ENCODE assay signal across 21 cellular contexts in genomic region chr22:47588583-47588970, GRCh38.
DNase-seq lines count a peak whose midpoint lies in the region; ATAC-seq, FAIRE-seq and TF ChIP-seq lines count a peak whose summit lies in the region.
"Had no signal": no experiment of that assay in that cellular context is flagged by ENCODE, and none has a peak within 500 bp of the region (broad histone marks: within the 10 kb centered on the region; RNA-seq: fewer than 3 reads in every experiment).

No MANE protein-coding gene starts in this region.

- DNase-seq in MCF 10A (ENCODE audit: unreplicated experiment) (no peak), mammary epithelial cell (no peak), chondrocyte (ENCODE audit: low spot score) (peak; percentile 30), sigmoid colon (peak; percentile 15), urothelium cell line (ENCODE audit: low spot score) (no peak), SIG-M5 (lab: John Stamatoyannopoulos, UW) (no peak), inferior parietal cortex (ENCODE audit: extremely low spot score) (no peak)
- DNase-seq in activated CD8-positive, alpha-beta T cell treated with anti-CD3 and anti-CD28 coated beads, Interleukin-2, amount 10 ng/mL, durations not matched to agents 7 days and 5 days: no peak
- DNase-seq: 8988T, DMS153, Kasumi-1, MV-4-11, NCI-H1105, NCI-H1694, NCI-H2029 treated with DMSO at 0.1 percent for 48 hours, NCI-H526 treated with DMSO at 0.1 percent for 48 hours, SHP77 treated with DMSO at 0.1 percent for 48 hours had no signal

- no peak for TF ChIP-seq EP300 in sigmoid colon (IDR thresholded peaks at IDR 0.05)

- TF ChIP-seq CTCF in MCF 10A (IDR thresholded peaks at IDR 0.05; ENCODE audit: unreplicated experiment) (no peak), mammary epithelial cell (conservative IDR thresholded peaks at IDR 0.05 in 1 of 2, IDR thresholded peaks at IDR 0.05 in 1 of 2; ENCODE audit: extremely low read depth in 1 of 2, insufficient read depth in 1 of 2, low read depth in 1 of 2, low read length in 2 of 2) (no peak), chondrocyte (IDR thresholded peaks at IDR 0.05) (no peak), sigmoid colon (IDR thresholded peaks at IDR 0.05) (no peak)

- BruUV-seq in MCF 10A (replicated peaks; lab: Mats Ljungman, UMichigan): no TSS peak
- no TSS peak for BruUV-seq in mammary epithelial cell (replicated peaks; lab: Mats Ljungman, UMichigan)

- intact Hi-C loops in MCF 10A (cut with micrococcal nuclease) (loop anchor here (5.0 kb wide), 3 partner anchors 376 to 791 kb away; no protein-coding TSS in a partner anchor), mammary epithelial cell (cut with micrococcal nuclease) (no loop called here), sigmoid colon (cut with DNase I) (loop anchor here (10.0 kb wide), 1 partner anchor 64 kb away; no protein-coding TSS in a partner anchor)

- H3K27ac Mint-ChIP-seq in MCF 10A (ENCODE audit: low read depth, unreplicated experiment) (peak overlapping the region; percentile 46), chondrocyte (ENCODE audit: unreplicated experiment) (no peak overlapping the region)
- H3K27ac Mint-ChIP-seq in activated CD8-positive, alpha-beta T cell treated with anti-CD3 and anti-CD28 coated beads, Interleukin-2, amount 10 ng/mL, durations not matched to agents 7 days and 5 days: no peak overlapping the region

- no peak overlapping the region for H3K4me3 Mint-ChIP-seq in MCF 10A (ENCODE audit: unreplicated experiment)
- H3K4me3 Mint-ChIP-seq in chondrocyte (ENCODE audit: unreplicated experiment): no peak overlapping the region
- no peak overlapping the region for H3K4me3 Mint-ChIP-seq in activated CD8-positive, alpha-beta T cell treated with anti-CD3 and anti-CD28 coated beads, Interleukin-2, amount 10 ng/mL, durations not matched to agents 7 days and 5 days

- FAIRE-seq in urothelium cell line (lab: Jason Lieb, UNC): peak; percentile 5
- FAIRE-seq: GM19239, HepG2 had no signal

- H3K36me3 Mint-ChIP-seq in MCF 10A (ENCODE audit: insufficient read depth, unreplicated experiment) (peaks cover 5% of the 10 kb centered on the region), chondrocyte (ENCODE audit: low read depth) (no peaks in the 10 kb centered on the region)
- H3K36me3 Mint-ChIP-seq in activated CD8-positive, alpha-beta T cell treated with anti-CD3 and anti-CD28 coated beads, Interleukin-2, amount 10 ng/mL, durations not matched to agents 7 days and 5 days (ENCODE audit: low read depth): no peaks in the 10 kb centered on the region

- 58% methylated on average over 7 of the region's 7 CpGs for whole genome bisulfite sequencing in mammary epithelial cell (ENCODE audit: low coverage, missing lambda C conversion rate)
- 69 to 83% methylated on average over 7 of the region's 7 CpGs for WGBS in sigmoid colon, 2 donors

- H3K36me3 ChIP-seq in mammary epithelial cell (ENCODE audit: insufficient read depth, low read length) (no peaks in the 10 kb centered on the region), sigmoid colon (no peaks in the 10 kb centered on the region)

- POLR2A ChIA-PET in MCF 10A (lab: Yijun Ruan, JAX): no interaction called here
- POLR2A ChIA-PET in activated CD8-positive, alpha-beta T cell treated with anti-CD3 and anti-CD28 coated beads, Interleukin-2, amount 10 ng/mL, durations not matched to agents 7 days and 5 days (lab: Charles Lee): no interaction called here

- H3K27me3 Mint-ChIP-seq in MCF 10A (ENCODE audit: insufficient read depth, unreplicated experiment) (no peaks in the 10 kb centered on the region), chondrocyte (ENCODE audit: low read depth) (no peaks in the 10 kb centered on the region)
- no peaks in the 10 kb centered on the region for H3K27me3 Mint-ChIP-seq in activated CD8-positive, alpha-beta T cell treated with anti-CD3 and anti-CD28 coated beads, Interleukin-2, amount 10 ng/mL, durations not matched to agents 7 days and 5 days (ENCODE audit: low read depth)

- H3K4me1 ChIP-seq in mammary epithelial cell (ENCODE audit: insufficient read depth, low read length): no peaks in the 10 kb centered on the region
- no peaks in the 10 kb centered on the region for H3K4me1 ChIP-seq in sigmoid colon

- H3K4me1 Mint-ChIP-seq in MCF 10A (ENCODE audit: insufficient read depth, unreplicated experiment): peaks cover 7% of the 10 kb centered on the region
- no peaks in the 10 kb centered on the region for H3K4me1 Mint-ChIP-seq in chondrocyte (ENCODE audit: low read depth)
- H3K4me1 Mint-ChIP-seq in activated CD8-positive, alpha-beta T cell treated with anti-CD3 and anti-CD28 coated beads, Interleukin-2, amount 10 ng/mL, durations not matched to agents 7 days and 5 days (ENCODE audit: low read depth): no peaks in the 10 kb centered on the region

- no peak overlapping the region for H3K9ac ChIP-seq in mammary epithelial cell (ENCODE audit: insufficient read depth, low read length)

- no peak for TF ChIP-seq POLR2A in sigmoid colon (IDR thresholded peaks at IDR 0.05)

- H3K4me2 ChIP-seq in mammary epithelial cell (ENCODE audit: insufficient read depth, low read depth, low read length): no peak overlapping the region

- no peaks in the 10 kb centered on the region for H3K9me3 Mint-ChIP-seq in MCF 10A (ENCODE audit: unreplicated experiment)
- H3K9me3 Mint-ChIP-seq in chondrocyte (ENCODE audit: low read depth): peaks cover 38% of the 10 kb centered on the region
- no peaks in the 10 kb centered on the region for H3K9me3 Mint-ChIP-seq in activated CD8-positive, alpha-beta T cell treated with anti-CD3 and anti-CD28 coated beads, Interleukin-2, amount 10 ng/mL, durations not matched to agents 7 days and 5 days (ENCODE audit: insufficient read depth)

- no peak overlapping the region for H2AFZ ChIP-seq in mammary epithelial cell (ENCODE audit: low read depth, low read length)

- H3K27me3 ChIP-seq in mammary epithelial cell (ENCODE audit: insufficient read depth, low read length) (no peaks in the 10 kb centered on the region), sigmoid colon (no peaks in the 10 kb centered on the region)

- in situ Hi-C loops in mammary epithelial cell (cut with MboI; ENCODE audit: low sequenced_read_pairs in 2 of 2): loop anchor here in 1 of 2 donors (25.0 kb wide), 1 partner anchor 1976 kb away; no protein-coding TSS in a partner anchor

- no peaks in the 10 kb centered on the region for H3K79me2 ChIP-seq in mammary epithelial cell (ENCODE audit: insufficient read depth, low read length)

- CTCF ChIA-PET in MCF 10A (lab: Yijun Ruan, JAX) (interaction anchor here (0.6 kb wide), 1 partner anchor 125 kb away, joined by 3 read pairs; no protein-coding TSS in a partner anchor), mammary epithelial cell (lab: Charles Lee; ENCODE audit: low non-redundant PET) (no interaction called here)
- CTCF ChIA-PET in activated CD8-positive, alpha-beta T cell treated with anti-CD3 and anti-CD28 coated beads, Interleukin-2, amount 10 ng/mL, durations not matched to agents 7 days and 5 days (lab: Charles Lee): no interaction called here

- no peak overlapping the region for H3K27ac ChIP-seq in mammary epithelial cell (ENCODE audit: insufficient read depth, low read depth, low read length)
- no peak overlapping the region for H3K27ac ChIP-seq in sigmoid colon
- H3K27ac ChIP-seq: SK-N-MC had no signal

- dilution Hi-C loops in mammary epithelial cell (cut with HindIII; ENCODE audit: low sequenced_read_pairs): no loop called here

- H3K9me3 ChIP-seq in mammary epithelial cell (replicated peaks; ENCODE audit: insufficient read depth, low read length) (peaks cover 36% of the 10 kb centered on the region), sigmoid colon (no peaks in the 10 kb centered on the region)

- no peaks in the 10 kb centered on the region for H4K20me1 ChIP-seq in mammary epithelial cell (ENCODE audit: insufficient read depth, low read length)

- no peak overlapping the region for H3K4me3 ChIP-seq in mammary epithelial cell (replicated peaks in 1 of 3; ENCODE audit: insufficient read depth in 1 of 3, low read depth in 2 of 3, low read length in 3 of 3)
- H3K4me3 ChIP-seq in sigmoid colon: no peak overlapping the region
- H3K4me3 ChIP-seq: SK-N-MC had no signal

- no peak for ATAC-seq in activated CD8-positive, alpha-beta T cell treated with anti-CD3 and anti-CD28 coated beads, Interleukin-2, amount 10 ng/mL, durations not matched to agents 7 days and 5 days
- ATAC-seq: HCT116, HepG2 had no signal

Comparison
In these comparisons a context has a peak if more than half of its experiments do, and no peak if none do; other contexts are left out.
1. DNase-seq: peak in chondrocyte (single experiment) and sigmoid colon (single experiment); none in MCF 10A (single experiment), mammary epithelial cell (single experiment), urothelium cell line (single experiment), SIG-M5 (single experiment), inferior parietal cortex (single experiment) and activated CD8-positive, alpha-beta T cell treated with anti-CD3 and anti-CD28 coated beads, Interleukin-2, amount 10 ng/mL, durations not matched to agents 7 days and 5 days (single experiment).